8 cellular contexts compared by ENCODE assay signal in genomic region chr4:153471691-153472080, GRCh38.
DNase-seq lines count a peak whose midpoint lies in the region; ATAC-seq and TF ChIP-seq lines count a peak whose summit lies in the region.

No MANE protein-coding gene starts in this region.

- peaks cover 38% of the 10 kb centered on the region for H3K36me3 Mint-ChIP-seq in T-helper 1 cell treated with Interleukin-12 subunit alpha and Interleukin-12 subunit beta and Interleukin-4 antibody, amounts not matched to agents 30 μg/mL and 1 μg/mL, for 36 hours (ENCODE audit: low read depth)

- no peaks in the 10 kb centered on the region for H3K9me3 Mint-ChIP-seq in T-helper 1 cell treated with Interleukin-12 subunit alpha and Interleukin-12 subunit beta and Interleukin-4 antibody, amounts not matched to agents 30 μg/mL and 1 μg/mL, for 36 hours

- no peak overlapping the region for H3K27ac ChIP-seq in substantia nigra (ENCODE audit: low read depth, low read length, poor library complexity, severe bottlenecking)

- H3K4me3 Mint-ChIP-seq in T-helper 1 cell treated with Interleukin-12 subunit alpha and Interleukin-12 subunit beta and Interleukin-4 antibody, amounts not matched to agents 30 μg/mL and 1 μg/mL, for 36 hours, result peak overlapping the region; percentile 92

- peak; percentile 18 for ATAC-seq in HG02798 (IDR thresholded peaks at IDR 0.05; ENCODE audit: poor library complexity, unreplicated experiment)

- DNase-seq in GM13977 (ENCODE audit: low spot score), result peak; percentile 42
- DNase-seq in germinal center (ENCODE audit: low spot score), result peak; percentile 54
- no peak for DNase-seq in substantia nigra (lab: John Stamatoyannopoulos, UW)
- DNase-seq in nucleus accumbens (lab: John Stamatoyannopoulos, UW), result no peak
- DNase-seq in NCI-H1417 (lab: John Stamatoyannopoulos, UW), result no peak
- no peak for DNase-seq in midbrain (lab: John Stamatoyannopoulos, UW)

- H3K4me1 Mint-ChIP-seq in T-helper 1 cell treated with Interleukin-12 subunit alpha and Interleukin-12 subunit beta and Interleukin-4 antibody, amounts not matched to agents 30 μg/mL and 1 μg/mL, for 36 hours (ENCODE audit: low read depth), result peaks cover 67% of the 10 kb centered on the region

- H3K27me3 Mint-ChIP-seq in T-helper 1 cell treated with Interleukin-12 subunit alpha and Interleukin-12 subunit beta and Interleukin-4 antibody, amounts not matched to agents 30 μg/mL and 1 μg/mL, for 36 hours (ENCODE audit: low read depth), result no peaks in the 10 kb centered on the region

- no peak for TF ChIP-seq CTCF in GM13977 (IDR thresholded peaks at IDR 0.05; ENCODE audit: extremely low read depth, insufficient read depth, missing control alignments)

- H3K27ac Mint-ChIP-seq in T-helper 1 cell treated with Interleukin-12 subunit alpha and Interleukin-12 subunit beta and Interleukin-4 antibody, amounts not matched to agents 30 μg/mL and 1 μg/mL, for 36 hours, result peak overlapping the region; percentile 93

- in situ Hi-C loops in GM13977 (cut with MboI; ENCODE audit: low pct_unique_long_range_greater_than_20kb, low sequenced_read_pairs, unreplicated experiment), result no loop called here

Comparison
In these comparisons a context has a peak if more than half of its experiments do, and no peak if none do; other contexts are left out.
1. DNase-seq: peak in GM13977 (single experiment) and germinal center (single experiment); none in substantia nigra (0 of 49), nucleus accumbens (0 of 56), NCI-H1417 (0 of 3) and midbrain (single experiment).